ENCODE assay signal across 19 cellular contexts in the genomic region with DNA sequence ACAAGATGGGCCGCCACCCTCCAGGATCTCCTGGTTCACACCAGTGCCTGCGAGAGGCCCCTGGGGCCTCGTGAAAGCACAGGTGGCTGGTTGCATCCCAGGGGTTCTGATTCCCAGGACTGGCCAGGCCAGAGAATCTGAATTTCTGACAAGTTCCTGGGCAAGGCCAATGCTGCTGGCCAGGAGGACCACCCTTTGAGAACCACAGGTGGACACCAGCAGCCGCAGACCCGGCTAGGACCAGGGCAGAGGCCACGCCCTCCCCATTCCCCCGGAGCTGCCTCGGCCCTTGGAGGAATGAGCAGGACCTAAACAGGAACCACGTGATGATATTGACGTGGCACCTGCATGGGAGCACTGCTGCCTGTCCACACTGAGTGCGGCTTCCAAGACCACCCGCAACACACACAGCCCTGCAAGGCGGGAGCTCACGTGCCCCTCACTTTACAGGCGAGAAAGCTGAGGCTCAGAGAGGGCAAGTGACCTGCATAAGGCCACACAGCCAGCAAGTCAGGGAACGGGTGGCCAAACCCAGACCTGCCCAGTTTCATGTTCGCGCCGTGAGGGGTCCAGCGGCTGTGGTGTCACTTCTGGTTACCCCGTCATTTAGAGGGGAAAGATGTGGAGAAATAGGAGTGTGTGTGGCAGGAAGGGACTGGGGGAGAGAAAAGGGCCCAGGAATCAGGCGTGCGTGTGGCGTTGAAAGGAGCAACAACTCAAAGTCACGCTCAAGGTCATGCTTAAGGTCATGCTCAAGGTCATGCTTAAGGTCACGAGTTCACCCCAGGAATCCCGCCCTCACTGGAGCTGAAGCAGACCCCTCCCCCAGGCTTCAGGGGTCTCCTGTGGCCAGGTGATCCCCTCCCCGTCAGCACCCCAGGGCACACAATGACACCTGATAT.
DNase-seq lines count a peak whose midpoint lies in the region; ATAC-seq and TF ChIP-seq lines count a peak whose summit lies in the region.
"Had no signal": no experiment of that assay in that cellular context is flagged by ENCODE, and none has a peak within 500 bp of the region (broad histone marks: within the 10 kb centered on the region; RNA-seq: fewer than 3 reads in every experiment).

No MANE protein-coding gene starts in this region.

- no peaks in the 10 kb centered on the region for H3K27me3 ChIP-seq in endodermal cell (ENCODE audit: control insufficient read depth, insufficient read depth, low read length, poor library complexity, severe bottlenecking)
- H3K27me3 ChIP-seq in parathyroid adenoma (ENCODE audit: control insufficient read depth, insufficient read depth, low read length): no peaks in the 10 kb centered on the region
- H3K27me3 ChIP-seq: BE2C had no signal

- H3K9ac ChIP-seq in endodermal cell (ENCODE audit: extremely low read depth, low read length, poor library complexity, severe bottlenecking) (no peak overlapping the region), parathyroid adenoma (no peak overlapping the region)

- H3K36me3 ChIP-seq in endodermal cell (ENCODE audit: control insufficient read depth, insufficient read depth, low read length) (no peaks in the 10 kb centered on the region), parathyroid adenoma (ENCODE audit: control insufficient read depth, insufficient read depth, low read length) (no peaks in the 10 kb centered on the region)
- H3K36me3 ChIP-seq: BE2C had no signal

- H3K27ac ChIP-seq in endodermal cell (ENCODE audit: low read depth, low read length) (no peak overlapping the region), parathyroid adenoma (no peak overlapping the region)
- H3K27ac ChIP-seq: SK-N-MC had no signal

- H3K9me3 ChIP-seq in endodermal cell (ENCODE audit: control insufficient read depth, low read length) (no peaks in the 10 kb centered on the region), parathyroid adenoma (ENCODE audit: control insufficient read depth, low read length) (no peaks in the 10 kb centered on the region)
- H3K9me3 ChIP-seq: BE2C had no signal

- no peaks in the 10 kb centered on the region for H3K9me3 Mint-ChIP-seq in endodermal cell
- H3K9me3 Mint-ChIP-seq: activated T-helper 17 cell treated with anti-CD3 and anti-CD28 coated beads, Interleukin-2, amount 50 U/mL, for 72 hours; IgD-negative memory B cell; naive thymus-derived CD4-positive, alpha-beta T cell had no signal

- DNase-seq in AG20443 (ENCODE audit: low spot score): peak; percentile 3
- DNase-seq in GM12865 (ENCODE audit: low read depth): peak; percentile 0
- peak; percentile 36 for DNase-seq in endodermal cell
- DNase-seq in COLO829 (ENCODE audit: low spot score): no peak
- DNase-seq in T-helper 1 cell: no peak
- DNase-seq in DMS153 treated with DMSO at 0.1 percent for 48 hours (lab: John Stamatoyannopoulos, UW; ENCODE audit: unreplicated experiment): no peak
- DNase-seq: anterior cingulate cortex; BE2C; DMS53; naive thymus-derived CD4-positive, alpha-beta T cell; NCI-H2081 treated with DMSO at 0.1 percent for 48 hours; NCI-H524 treated with DMSO at 0.1 percent for 48 hours; OCI-M1 had no signal

- peaks cover 15% of the 10 kb centered on the region for H3K4me1 Mint-ChIP-seq in endodermal cell
- H3K4me1 Mint-ChIP-seq: activated T-helper 17 cell treated with anti-CD3 and anti-CD28 coated beads, Interleukin-2, amount 50 U/mL, for 72 hours had no signal

- no peaks in the 10 kb centered on the region for H3K79me2 ChIP-seq in parathyroid adenoma

- no peak overlapping the region for H3K4me3 Mint-ChIP-seq in endodermal cell
- H3K4me3 Mint-ChIP-seq: activated T-helper 17 cell treated with anti-CD3 and anti-CD28 coated beads, Interleukin-2, amount 50 U/mL, for 72 hours; IgD-negative memory B cell; naive thymus-derived CD4-positive, alpha-beta T cell had no signal

- no peaks in the 10 kb centered on the region for H3K36me3 Mint-ChIP-seq in endodermal cell (ENCODE audit: low read depth)
- H3K36me3 Mint-ChIP-seq: IgD-negative memory B cell; naive thymus-derived CD4-positive, alpha-beta T cell had no signal

- no peak overlapping the region for H3K27ac Mint-ChIP-seq in endodermal cell
- H3K27ac Mint-ChIP-seq: activated T-helper 17 cell treated with anti-CD3 and anti-CD28 coated beads, Interleukin-2, amount 50 U/mL, for 72 hours; IgD-negative memory B cell; naive thymus-derived CD4-positive, alpha-beta T cell had no signal

- 92 to 94% methylated on average over 21 to 28 of the region's 28 CpGs for WGBS in endodermal cell (ENCODE audit: insufficient coverage in 1 of 2, insufficient read length in 1 of 2), 2 experiments

- TF ChIP-seq CTCF in GM12865 (IDR thresholded peaks at IDR 0.05; ENCODE audit: insufficient read depth, low read depth, low read length, missing control alignments) (no peak), endodermal cell (conservative IDR thresholded peaks at IDR 0.05) (no peak), parathyroid adenoma (IDR thresholded peaks at IDR 0.05) (no peak)

- peak overlapping the region; percentile 78 for H3K4me2 ChIP-seq in parathyroid adenoma (ENCODE audit: low read length)

- H2AFZ ChIP-seq in parathyroid adenoma: no peak overlapping the region

- H3K4me1 ChIP-seq in endodermal cell (ENCODE audit: control insufficient read depth, insufficient read depth, low read length) (peaks cover 3% of the 10 kb centered on the region), parathyroid adenoma (no peaks in the 10 kb centered on the region)
- H3K4me1 ChIP-seq: BE2C had no signal

- H3K27me3 Mint-ChIP-seq in endodermal cell (ENCODE audit: insufficient read depth): no peaks in the 10 kb centered on the region
- H3K27me3 Mint-ChIP-seq: activated T-helper 17 cell treated with anti-CD3 and anti-CD28 coated beads, Interleukin-2, amount 50 U/mL, for 72 hours had no signal

- ATAC-seq in GM18858 (IDR thresholded peaks at IDR 0.05; ENCODE audit: unreplicated experiment): no peak
- ATAC-seq: activated T-helper 17 cell treated with anti-CD3 and anti-CD28 coated beads, Interleukin-2, amount 50 U/mL, for 72 hours; naive thymus-derived CD4-positive, alpha-beta T cell had no signal

- H3K4me3 ChIP-seq in GM12865 (ENCODE audit: low read depth, low read length): no peak overlapping the region
- H3K4me3 ChIP-seq in endodermal cell (ENCODE audit: low read length): no peak overlapping the region
- H3K4me3 ChIP-seq in parathyroid adenoma (ENCODE audit: low read depth, low read length): no peak overlapping the region
- H3K4me3 ChIP-seq: lung, SK-N-MC had no signal

Comparison
In these comparisons a context has a peak if more than half of its experiments do, and no peak if none do; other contexts are left out.
1. DNase-seq: peak in AG20443 (single experiment), GM12865 (single experiment) and endodermal cell (single experiment); none in COLO829 (single experiment), T-helper 1 cell (0 of 5) and DMS153 treated with DMSO at 0.1 percent for 48 hours (single experiment).